ENCODE assay signal across 8 cellular contexts in the genomic region with DNA sequence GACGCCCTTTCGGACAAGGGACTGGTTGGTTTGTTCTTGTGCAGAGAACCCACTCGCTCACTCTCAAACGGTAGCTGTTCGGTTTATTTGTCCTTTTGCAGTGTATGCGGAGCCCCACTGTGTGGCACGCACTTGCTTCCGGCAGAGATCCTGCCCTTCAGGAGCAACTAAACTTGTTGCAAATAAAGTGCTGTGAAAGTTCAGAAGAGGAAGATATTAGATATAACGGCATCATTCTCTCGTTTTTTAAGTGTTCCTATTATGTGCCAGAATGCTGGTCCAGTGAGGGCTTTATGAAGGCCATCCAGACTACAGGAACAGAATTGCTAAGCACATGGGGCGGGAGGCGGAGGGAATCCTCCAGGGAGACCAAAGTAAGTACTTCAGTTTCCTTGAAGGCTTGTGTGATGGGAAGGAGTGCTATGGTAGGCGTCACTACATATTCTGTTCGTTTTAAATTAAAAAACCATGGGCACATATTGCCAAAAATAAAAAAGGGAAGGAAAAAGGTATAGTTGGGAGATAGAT. TPM values are rescaled to one million over a fixed set of nuclear protein-coding genes. Genes with fewer than 3 reads are reported as not detected.
A peak's percentile ranks its signal among the peaks of the same experiment; 100 is the strongest.
DNase-seq lines count a peak whose midpoint lies in the region; ATAC-seq and TF ChIP-seq lines count a peak whose summit lies in the region.

No MANE protein-coding gene starts in this region.

- TF ChIP-seq POLR2A in uterus (IDR thresholded peaks at IDR 0.05), result no peak

- intact Hi-C loops in uterus (cut with DNase I; ENCODE audit: low total_unique reads), result no loop called here

- peak overlapping the region; percentile 28 for H3K27ac ChIP-seq in duodenal mucosa (ENCODE audit: low read depth, low read length)
- H3K27ac ChIP-seq in mesodermal cell (ENCODE audit: low read depth, low read length, severe bottlenecking), result peak overlapping the region; percentile 68
- peak overlapping the region; percentile 87 to 90 for H3K27ac ChIP-seq in uterus

- no peaks in the 10 kb centered on the region for H3K9me3 ChIP-seq in duodenal mucosa (ENCODE audit: control insufficient read depth in 1 of 2, low read length in 2 of 2)
- H3K9me3 ChIP-seq in mesodermal cell (ENCODE audit: control insufficient read depth, low read length), result no peaks in the 10 kb centered on the region
- H3K9me3 ChIP-seq in uterus, result no peaks in the 10 kb centered on the region

- H3K36me3 ChIP-seq in duodenal mucosa (ENCODE audit: control insufficient read depth in 1 of 2, insufficient read depth in 2 of 2, low read length in 2 of 2) (peaks cover 9 to 25% of the 10 kb centered on the region in 2 donors), mesodermal cell (ENCODE audit: control insufficient read depth, insufficient read depth, low read length) (peaks cover 52% of the 10 kb centered on the region), uterus (no peaks in the 10 kb centered on the region)

- H3K4me1 ChIP-seq in duodenal mucosa (ENCODE audit: control insufficient read depth in 1 of 2, insufficient read depth in 2 of 2, low read length in 2 of 2), result peaks cover 29 to 41% of the 10 kb centered on the region in 2 donors
- no peaks in the 10 kb centered on the region for H3K4me1 ChIP-seq in mesodermal cell (ENCODE audit: control insufficient read depth, insufficient read depth, low read length, poor library complexity, severe bottlenecking)
- peaks cover 5 to 10% of the 10 kb centered on the region in 2 donors for H3K4me1 ChIP-seq in uterus

- H3K9ac ChIP-seq in duodenal mucosa (ENCODE audit: low read depth in 1 of 2, low read length in 2 of 2), result peak overlapping the region; percentile 91 to 95

- no peaks in the 10 kb centered on the region for H3K27me3 ChIP-seq in duodenal mucosa (ENCODE audit: control insufficient read depth in 1 of 2, insufficient read depth in 2 of 2, low read length in 2 of 2)
- H3K27me3 ChIP-seq in uterus, result no peaks in the 10 kb centered on the region

- ATAC-seq in GM18909 (IDR thresholded peaks at IDR 0.05; ENCODE audit: poor library complexity, unreplicated experiment), result peak; percentile 56
- peak; percentile 38 for ATAC-seq in HG03103 (IDR thresholded peaks at IDR 0.05; ENCODE audit: low read depth, unreplicated experiment)

- no peak for TF ChIP-seq CTCF in uterus (IDR thresholded peaks at IDR 0.05)

- DNase-seq in COLO668 (lab: John Stamatoyannopoulos, UW; ENCODE audit: unreplicated experiment) (peak; percentile 38), RPMI7951 (ENCODE audit: low read depth) (peak; percentile 38), uterus (peak in 1 of 2 donors; percentile 31), retina (no peak)

- 8 to 12% methylated on average over 10 to 12 of the region's 14 CpGs for WGBS in mesodermal cell (ENCODE audit: insufficient coverage in 2 of 2), 2 experiments

- H3K4me3 ChIP-seq in duodenal mucosa (ENCODE audit: low read depth in 1 of 2, low read length in 2 of 2) (peak overlapping the region; percentile 87 to 98), mesodermal cell (ENCODE audit: extremely low read depth, insufficient read depth, low read length, poor library complexity, severe bottlenecking) (peak overlapping the region; percentile 84), uterus (peak overlapping the region; percentile 82 to 99)

RNA-seq across cellular contexts. Expression of a gene that starts 0.5 kb away (rescaled TPM):
- 38.8 and 42.5 TPM in 2 replicates for total RNA-seq in RPMI7951 (2014; rRNA removed; shearing (Covaris generic))
- 36.3 TPM for polyA plus RNA-seq in mesodermal cell (2013, experiment 1 of 2)
- 38.9 TPM for polyA plus RNA-seq in mesodermal cell (2013, experiment 2 of 2)
- 10 to 100 TPM in 3 of 4 donors, 1 to 10 TPM in 1; 2.4 to 44.8 (median 16.7) TPM for total RNA-seq in uterus

RNA-seq across cellular contexts. Expression of a gene that starts 43.1 kb away (rescaled TPM):
- total RNA-seq in RPMI7951 (2014; rRNA removed; shearing (Covaris generic)), result 19.4 and 20.3 TPM in 2 replicates
- 14.8 TPM for polyA plus RNA-seq in mesodermal cell (2013, experiment 1 of 2)
- polyA plus RNA-seq in mesodermal cell (2013, experiment 2 of 2), result 16.5 TPM
- 10 to 100 TPM; 12.3 to 28.7 (median 24.2) TPM for total RNA-seq in uterus

Comparison
In these comparisons a context has a peak if more than half of its experiments do, and no peak if none do; other contexts are left out.
1. H3K27ac ChIP-seq: peak in every context shown above with its lines; median percentile 88 in uterus; 68 in mesodermal cell; 28 in duodenal mucosa.